ENCODE assay signal across 1 cellular context in the genomic region with DNA sequence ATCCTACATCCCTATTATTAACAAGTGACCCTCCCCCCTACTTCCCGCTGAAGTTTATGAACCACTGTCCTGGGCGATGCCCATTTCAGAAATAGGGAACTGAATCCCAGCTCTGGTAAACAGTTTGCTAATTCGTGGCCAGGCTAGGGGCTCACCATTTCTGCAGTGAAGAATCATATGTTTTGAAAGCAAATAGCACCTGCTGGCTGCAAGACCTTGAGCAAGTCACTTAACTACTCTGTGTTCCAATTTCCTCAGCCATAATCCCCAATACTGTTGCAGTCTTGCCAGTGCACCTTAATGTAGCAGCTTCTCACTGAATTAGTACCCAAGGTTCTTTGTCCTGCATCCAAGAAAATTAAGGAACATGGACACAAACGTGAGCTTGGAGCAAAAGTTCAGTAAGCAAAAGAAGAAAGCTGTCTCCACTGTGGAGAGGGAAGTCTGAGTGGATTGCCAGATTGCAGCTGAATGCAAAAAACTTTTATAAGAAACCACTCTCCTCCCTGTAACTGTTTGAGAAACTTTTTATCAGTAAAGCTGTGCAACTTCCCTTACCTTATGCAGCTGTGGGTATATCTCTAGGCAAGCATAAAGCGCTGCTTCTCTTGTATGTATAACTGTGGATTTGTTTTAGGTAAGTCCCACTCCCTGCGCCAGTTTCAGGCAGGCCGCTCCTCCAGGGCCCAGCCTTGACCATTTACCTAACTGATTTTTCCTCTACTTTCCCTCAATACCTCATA.
TF ChIP-seq lines count a peak whose summit lies in the region.

No MANE protein-coding gene starts in this region.

TF ChIP-seq in SK-N-SH, 30 proteins besides CTCF, POLR2A, EP300 and RAD21 (continued from another document):
- no peak for TF ChIP-seq FOSL2 (IDR thresholded peaks at IDR 0.05; ENCODE audit: borderline replicate concordance, low read depth)
- no peak for TF ChIP-seq MAX (IDR thresholded peaks at IDR 0.05; ENCODE audit: low read depth)
- TF ChIP-seq TAF1 (IDR thresholded peaks at IDR 0.05; ENCODE audit: borderline replicate concordance, low read depth, low read length), result no peak
- no peak for TF ChIP-seq YY1 (IDR thresholded peaks at IDR 0.05; ENCODE audit: low read depth)
